Comparison of ENCODE assay signal across 8 cellular contexts in the genomic region with DNA sequence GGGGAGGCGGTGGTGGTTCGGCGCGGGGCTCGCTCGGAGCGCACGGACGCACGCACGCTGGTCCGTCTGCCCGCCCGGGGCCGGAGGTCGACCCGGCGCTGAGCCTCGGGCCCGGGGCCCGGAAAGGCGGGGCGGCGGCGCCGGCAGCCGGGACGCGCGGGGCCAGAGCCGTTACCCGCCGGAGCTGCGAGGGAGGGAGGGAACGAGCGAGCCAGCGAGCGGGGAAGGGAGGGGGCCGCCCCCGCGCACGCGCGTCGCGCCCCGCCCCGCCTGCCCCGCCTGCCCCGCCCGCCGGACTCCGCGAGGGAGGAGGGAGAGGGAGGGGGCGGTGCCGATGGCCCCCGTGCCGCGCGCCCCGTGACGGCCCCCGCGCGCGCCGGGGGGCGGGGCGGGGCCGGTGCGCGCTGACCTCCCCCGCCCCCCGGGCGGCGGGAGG. TPM values are rescaled to one million over a fixed set of nuclear protein-coding genes. Genes with fewer than 3 reads are reported as not detected.
A peak's percentile ranks its signal among the peaks of the same experiment; 100 is the strongest.
DNase-seq lines count a peak whose midpoint lies in the region; ATAC-seq and TF ChIP-seq lines count a peak whose summit lies in the region.

No MANE protein-coding gene starts in this region.

- no peak overlapping the region; the same call in 1 of the 2 replicates for H3K4me2 ChIP-seq in OCI-LY7 (ENCODE audit: low read length)

- peak overlapping the region; percentile 50 for H3K27ac ChIP-seq in OCI-LY7 (ENCODE audit: low read depth, low read length, poor library complexity, severe bottlenecking)
- H3K27ac ChIP-seq in uterus: peak overlapping the region; percentile 97

- H2AFZ ChIP-seq in OCI-LY7 (ENCODE audit: low read length): no peak overlapping the region

- peaks cover 17% of the 10 kb centered on the region for H3K79me2 ChIP-seq in OCI-LY7 (ENCODE audit: insufficient read depth, low read depth, low read length)

- POLR2A ChIA-PET in OCI-LY7 (lab: Charles Lee): no interaction called here

- peaks cover 52% of the 10 kb centered on the region for H3K4me1 ChIP-seq in OCI-LY7 (ENCODE audit: insufficient read depth, low read length, poor library complexity, severe bottlenecking)
- H3K4me1 ChIP-seq in uterus: peaks cover 6 to 48% of the 10 kb centered on the region in 2 donors

- DNase-seq in DMS114 treated with DMSO at 0.1 percent for 48 hours (lab: John Stamatoyannopoulos, UW; ENCODE audit: unreplicated experiment) (peak; percentile 29), OCI-LY7 (ENCODE audit: low spot score) (peak; percentile 86), Right ventricle myocardium inferior (ENCODE audit: missing footprints) (peak; percentile 93), posterior cingulate gyrus (peak in 9 of 10 donors; percentile 59 to 97 (median 68)), uterus (peak; percentile 77 to 87)
- peak; percentile 79 for DNase-seq in activated naive CD4-positive, alpha-beta T cell treated with Interleukin-2 at 50 U/mL for 16 hours

- peaks cover 25% of the 10 kb centered on the region for H3K36me3 ChIP-seq in OCI-LY7 (ENCODE audit: insufficient read depth, low read length)
- no peaks in the 10 kb centered on the region for H3K36me3 ChIP-seq in uterus

- CTCF ChIA-PET in OCI-LY7 (lab: Charles Lee; ENCODE audit: unreplicated experiment): no interaction called here

- peak overlapping the region; percentile 62 for H3K4me3 ChIP-seq in OCI-LY7 (ENCODE audit: low read depth, low read length, poor library complexity, severe bottlenecking)
- H3K4me3 ChIP-seq in uterus: peak overlapping the region; percentile 47 to 53

- TF ChIP-seq POLR2A in uterus (IDR thresholded peaks at IDR 0.05): peak; percentile 48 to 84

- no peaks in the 10 kb centered on the region for H3K9me3 ChIP-seq in OCI-LY7 (ENCODE audit: low read length)
- H3K9me3 ChIP-seq in uterus: no peaks in the 10 kb centered on the region

- no peaks in the 10 kb centered on the region for H3K27me3 ChIP-seq in uterus

- TF ChIP-seq CTCF in OCI-LY7 (conservative IDR thresholded peaks at IDR 0.05; ENCODE audit: low read length) (no peak), uterus (IDR thresholded peaks at IDR 0.05) (no peak)

- intact Hi-C loops in OCI-LY7 (cut with micrococcal nuclease; ENCODE audit: unreplicated experiment): loop anchor here (1.0 to 10.0 kb wide), 2 partner anchors 155 to 419 kb away; a partner anchor contains a TSS
- intact Hi-C loops in Right ventricle myocardium inferior (cut with DNase I): no loop called here
- intact Hi-C loops in posterior cingulate gyrus (cut with DNase I): loop anchor here (2.0 kb wide), 1 partner anchor 41 kb away; a partner anchor contains a TSS
- intact Hi-C loops in uterus (cut with DNase I; ENCODE audit: low total_unique reads): no loop called here

- H3K9me2 ChIP-seq in OCI-LY7 (ENCODE audit: insufficient read depth, low read length): no peaks in the 10 kb centered on the region

- ATAC-seq in GM19438 (IDR thresholded peaks at IDR 0.05; ENCODE audit: low read depth, unreplicated experiment): peak; percentile 25
- ATAC-seq in HG03558 (IDR thresholded peaks at IDR 0.05; ENCODE audit: extremely low read depth, unreplicated experiment): peak; percentile 20
- ATAC-seq in Right ventricle myocardium inferior: peak; percentile 30

- no TSS peak for BruUV-seq in OCI-LY7 (replicated peaks; lab: Mats Ljungman, UMichigan)

- peaks cover 10% of the 10 kb centered on the region; the same call in 1 of the 2 replicates for H4K20me1 ChIP-seq in OCI-LY7 (ENCODE audit: insufficient read depth, low read length)

RNA-seq across cellular contexts. Expression of a gene that starts 15.0 kb away (rescaled TPM):
- 20.7 and 26.8 TPM in 2 replicates for total RNA-seq in OCI-LY7 (2014; rRNA removed; shearing (Covaris generic))
- total RNA-seq in OCI-LY7 (2022): 48.2 and 59.3 TPM in 2 replicates
- 34.6 TPM for total RNA-seq in Right ventricle myocardium inferior
- total RNA-seq in uterus: 100 to 1,000 TPM in 1 of 4 donors, 10 to 100 TPM in 3; 28.7 to 155 (median 47.4) TPM

RNA-seq across cellular contexts. Expression of a gene that starts 17.8 kb away (rescaled TPM):
- 1.4 TPM in 1 of 2 replicates, not detected in the other for total RNA-seq in OCI-LY7 (2014; rRNA removed; shearing (Covaris generic))
- total RNA-seq in OCI-LY7 (2022) (0.40 and 0.70 TPM in 2 replicates), Right ventricle myocardium inferior (0.51 TPM), uterus (under 1 TPM in 1 of 4 donors, not detected in 3; 0.14 TPM)

RNA-seq across cellular contexts. Expression of a gene that starts 18.3 kb away (rescaled TPM):
- total RNA-seq in OCI-LY7 (2014; rRNA removed; shearing (Covaris generic)): 54.9 and 62.1 TPM in 2 replicates
- total RNA-seq in OCI-LY7 (2022) (35.9 and 42.3 TPM in 2 replicates), Right ventricle myocardium inferior (3.7 TPM), uterus (10 to 100 TPM in 2 of 4 donors, 1 to 10 TPM in 1, not detected in 1; 5.6 to 35.0 (median 19.4) TPM)

RNA-seq across cellular contexts. Expression of a gene that starts 29.0 kb away (rescaled TPM):
- not detected in 2 replicates for total RNA-seq in OCI-LY7 (2014; rRNA removed; shearing (Covaris generic))
- total RNA-seq in OCI-LY7 (2022) (1.8 TPM in 2 replicates), Right ventricle myocardium inferior (0.16 TPM), uterus (under 1 TPM in 1 of 4 donors, not detected in 3; 0.69 TPM)

RNA-seq across cellular contexts. Expression of a gene that starts 29.2 kb away (rescaled TPM):
- total RNA-seq in OCI-LY7 (2014; rRNA removed; shearing (Covaris generic)): 22.1 and 26.7 TPM in 2 replicates
- total RNA-seq in OCI-LY7 (2022) (33.5 and 36.6 TPM in 2 replicates), Right ventricle myocardium inferior (44.4 TPM), uterus (100 to 1,000 TPM in 1 of 4 donors, 10 to 100 TPM in 3; 14.1 to 141 (median 42.9) TPM)

Comparison
In these comparisons a context has a peak if more than half of its experiments do, and no peak if none do; other contexts are left out.
1. Peak in every context shown above with its lines: DNase-seq, ATAC-seq, H3K4me3 ChIP-seq and H3K27ac ChIP-seq.
2. DNase-seq: peak in every context shown above with its lines; median percentile 93 in Right ventricle myocardium inferior; 86 in OCI-LY7; 82 in uterus; 79 in activated naive CD4-positive, alpha-beta T cell treated with Interleukin-2 at 50 U/mL for 16 hours; 68 in posterior cingulate gyrus; 29 in DMS114 treated with DMSO at 0.1 percent for 48 hours.
3. intact Hi-C loops: an anchor here in OCI-LY7 (1.0 to 10.0 kb wide) and posterior cingulate gyrus (2.0 kb wide); none called in Right ventricle myocardium inferior and uterus.